In genomic region chr17:64688481-64688880, GRCh38 we compare ENCODE assay signal across 23 cellular contexts.
"Had no signal": no experiment of that assay in that cellular context is flagged by ENCODE, and none has a peak within 500 bp of the region (broad histone marks: within the 10 kb centered on the region; RNA-seq: fewer than 3 reads in every experiment).

No MANE protein-coding gene starts in this region.

- H3K4me1 Mint-ChIP-seq: endodermal cell; naive thymus-derived CD8-positive, alpha-beta T cell; stimulated activated effector memory CD8-positive, alpha-beta T cell treated with anti-CD3 and anti-CD28 coated beads, Interleukin-12 subunit alpha, Interleukin-12 subunit beta, amount 100 ng/mL, for 72 hours had no signal

- H3K36me3 ChIP-seq: esophagus muscularis mucosa, gastroesophageal sphincter, heart left ventricle, left lung, prostate gland, right atrium auricular region, sigmoid colon, stomach, thyroid gland, vagina had no signal

- H3K79me2 ChIP-seq: hepatocyte had no signal

- H3K27me3 ChIP-seq: esophagus muscularis mucosa, gastroesophageal sphincter, heart left ventricle, hepatocyte, left lung, right atrium auricular region, sigmoid colon, stomach, thyroid gland, vagina had no signal

- H3K27ac Mint-ChIP-seq: dendritic cell treated with granulocyte-macrophage colony-stimulating factor and Interleukin-4, amounts not matched to agents 40 ng/mL and 50 ng/mL, for 4 days; endodermal cell; nephron progenitor cell had no signal

- H3K4me3 Mint-ChIP-seq: dendritic cell treated with granulocyte-macrophage colony-stimulating factor and Interleukin-4, amounts not matched to agents 40 ng/mL and 50 ng/mL, for 4 days; endodermal cell; naive thymus-derived CD8-positive, alpha-beta T cell; nephron progenitor cell; stimulated activated effector memory CD8-positive, alpha-beta T cell treated with anti-CD3 and anti-CD28 coated beads, Interleukin-12 subunit alpha, Interleukin-12 subunit beta, amount 100 ng/mL, for 72 hours had no signal

- H3K4me2 ChIP-seq: hepatocyte had no signal

- H3K4me1 ChIP-seq: gastroesophageal sphincter, left lung, prostate gland, right atrium auricular region, sigmoid colon, stomach, thyroid gland, vagina had no signal

- H3K36me3 Mint-ChIP-seq: naive thymus-derived CD8-positive, alpha-beta T cell; stimulated activated effector memory CD8-positive, alpha-beta T cell treated with anti-CD3 and anti-CD28 coated beads, Interleukin-12 subunit alpha, Interleukin-12 subunit beta, amount 100 ng/mL, for 72 hours had no signal

- H3K9me3 Mint-ChIP-seq: dendritic cell treated with granulocyte-macrophage colony-stimulating factor and Interleukin-4, amounts not matched to agents 40 ng/mL and 50 ng/mL, for 4 days; endodermal cell; naive thymus-derived CD8-positive, alpha-beta T cell; nephron progenitor cell; stimulated activated effector memory CD8-positive, alpha-beta T cell treated with anti-CD3 and anti-CD28 coated beads, Interleukin-12 subunit alpha, Interleukin-12 subunit beta, amount 100 ng/mL, for 72 hours had no signal

- H2AFZ ChIP-seq: hepatocyte had no signal

- H3K27me3 Mint-ChIP-seq: dendritic cell treated with granulocyte-macrophage colony-stimulating factor and Interleukin-4, amounts not matched to agents 40 ng/mL and 50 ng/mL, for 4 days; naive thymus-derived CD8-positive, alpha-beta T cell had no signal

- H3K4me3 ChIP-seq: esophagus muscularis mucosa, gastroesophageal sphincter, heart left ventricle, hepatocyte, left lung, prostate gland, right atrium auricular region, sigmoid colon, stomach, thyroid gland, vagina had no signal

- ATAC-seq: heart left ventricle; left cardiac atrium; left lung; naive thymus-derived CD8-positive, alpha-beta T cell; stimulated activated effector memory CD8-positive, alpha-beta T cell treated with anti-CD3 and anti-CD28 coated beads, Interleukin-12 subunit alpha, Interleukin-12 subunit beta, amount 100 ng/mL, for 72 hours had no signal

- H3K9me3 ChIP-seq: esophagus muscularis mucosa, gastroesophageal sphincter, heart left ventricle, left lung, prostate gland, right atrium auricular region, sigmoid colon, stomach, thyroid gland, vagina had no signal

- H3K27ac ChIP-seq: esophagus muscularis mucosa, gastroesophageal sphincter, heart left ventricle, hepatocyte, left lung, prostate gland, right atrium auricular region, sigmoid colon, stomach, thyroid gland, vagina had no signal

- DNase-seq: effector CD8-positive, alpha-beta T cell; endodermal cell; heart left ventricle; left cardiac atrium; left lung; naive thymus-derived CD8-positive, alpha-beta T cell; nephron progenitor cell; nucleus accumbens; sigmoid colon; stimulated activated CD4-positive, alpha-beta T cell treated with anti-CD3 and anti-CD28 coated beads, Interleukin-2, amount 100 ng/mL, for 24 hours; stimulated activated CD4-positive, alpha-beta T cell treated with anti-CD3 and anti-CD28 coated beads, Interleukin-4, amount 100 ng/mL, for 24 hours; stimulated activated naive CD4-positive, alpha-beta T cell treated with Interleukin-2 at 50 U/mL for 16 hours; stomach; trophoblast cell had no signal
